24 cellular contexts compared by ENCODE assay signal in the genomic region with DNA sequence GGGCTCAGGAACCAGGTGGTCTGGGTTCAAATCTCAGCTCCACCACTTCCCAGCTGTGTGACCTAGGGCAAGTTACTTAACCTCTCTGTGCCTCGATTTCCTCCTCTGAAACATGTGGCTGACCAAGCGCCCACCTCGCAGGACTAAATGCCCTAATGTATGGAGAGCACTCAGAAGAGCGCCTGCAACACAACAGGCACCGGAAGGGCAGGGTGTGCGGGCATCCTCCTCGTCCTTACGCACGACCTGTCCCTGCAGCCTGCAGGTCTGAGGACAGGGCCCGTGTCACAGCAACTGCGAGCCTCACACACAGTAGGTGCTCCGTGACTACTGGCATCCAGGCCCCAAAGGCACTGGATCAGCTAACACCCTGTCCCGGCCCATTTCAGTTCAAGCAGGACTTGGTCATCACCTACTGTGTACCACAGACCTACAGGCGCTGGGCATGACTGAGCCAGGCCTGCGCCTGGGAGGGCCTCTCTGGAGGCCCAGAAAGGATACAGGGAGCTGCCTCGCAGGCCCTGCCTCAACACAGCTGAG.
DNase-seq lines count a peak whose midpoint lies in the region; ATAC-seq, FAIRE-seq and TF ChIP-seq lines count a peak whose summit lies in the region.
"Had no signal": no experiment of that assay in that cellular context is flagged by ENCODE, and none has a peak within 500 bp of the region (broad histone marks: within the 10 kb centered on the region; RNA-seq: fewer than 3 reads in every experiment).

No MANE protein-coding gene starts in this region.

- in situ Hi-C loops in G401 (cut with HindIII; ENCODE audit: low sequenced_read_pairs) = no loop called here

- H3K27ac Mint-ChIP-seq in activated naive CD8-positive, alpha-beta T cell treated with anti-CD3 and anti-CD28 coated beads for 36 hours = peak overlapping the region; percentile 46
- H3K27ac Mint-ChIP-seq in activated naive CD8-positive, alpha-beta T cell treated with anti-CD3 and anti-CD28 coated beads, Interleukin-2, amount 50 U/mL, for 24 hours = no peak overlapping the region
- peak overlapping the region; percentile 89 for H3K27ac Mint-ChIP-seq in stimulated activated naive B cell treated with anti-CD40 and anti-IgM and Interleukin-4, amounts not matched to agents 10 μg/mL and 1 μg/mL and 100 μg/mL, for 72 hours

- H3K4me1 ChIP-seq in RWPE2 (ENCODE audit: insufficient read depth, poor library complexity, severe bottlenecking) = peaks cover 6% of the 10 kb centered on the region
- H3K4me1 ChIP-seq in foreskin keratinocyte = peaks cover 5% of the 10 kb centered on the region

- DNase-seq in activated naive CD8-positive, alpha-beta T cell treated with anti-CD3 and anti-CD28 coated beads for 36 hours = no peak
- no peak for DNase-seq in activated naive CD8-positive, alpha-beta T cell treated with anti-CD3 and anti-CD28 coated beads, Interleukin-2, amount 50 U/mL, for 24 hours
- no peak for DNase-seq in RWPE2 (ENCODE audit: low spot score)
- no peak for DNase-seq in foreskin keratinocyte
- no peak for DNase-seq in stimulated activated naive B cell treated with anti-CD40 and anti-IgM and Interleukin-4, amounts not matched to agents 10 μg/mL and 1 μg/mL and 100 μg/mL, for 72 hours
- DNase-seq in kidney tubule cell (ENCODE audit: low spot score) = no peak
- DNase-seq in G401 (ENCODE audit: low spot score) = no peak
- no peak for DNase-seq in D721Med (ENCODE audit: insufficient read length, low spot score)
- DNase-seq: activated CD4-positive, alpha-beta T cell treated with anti-CD3 and anti-CD28 coated beads, Interleukin-2, amount 50 U/mL, for 48 hours; activated gamma-delta T cell; adrenal gland; Calu3; gastrocnemius medialis; NCI-H2081; NCI-H774; T-helper 9 cell had no signal

- no peak overlapping the region for H3K4me3 Mint-ChIP-seq in activated naive CD8-positive, alpha-beta T cell treated with anti-CD3 and anti-CD28 coated beads for 36 hours
- H3K4me3 Mint-ChIP-seq in activated naive CD8-positive, alpha-beta T cell treated with anti-CD3 and anti-CD28 coated beads, Interleukin-2, amount 50 U/mL, for 24 hours = no peak overlapping the region
- H3K4me3 Mint-ChIP-seq in stimulated activated naive B cell treated with anti-CD40 and anti-IgM and Interleukin-4, amounts not matched to agents 10 μg/mL and 1 μg/mL and 100 μg/mL, for 72 hours = no peak overlapping the region

- no peak overlapping the region for H3K4me3 ChIP-seq in RWPE2 (ENCODE audit: severe bottlenecking)
- H3K4me3 ChIP-seq: adrenal gland, BLaER1, coronary artery, gastrocnemius medialis had no signal

- H3K27me3 Mint-ChIP-seq in activated naive CD8-positive, alpha-beta T cell treated with anti-CD3 and anti-CD28 coated beads for 36 hours = no peaks in the 10 kb centered on the region
- H3K27me3 Mint-ChIP-seq in activated naive CD8-positive, alpha-beta T cell treated with anti-CD3 and anti-CD28 coated beads, Interleukin-2, amount 50 U/mL, for 24 hours = no peaks in the 10 kb centered on the region
- H3K27me3 Mint-ChIP-seq in stimulated activated naive B cell treated with anti-CD40 and anti-IgM and Interleukin-4, amounts not matched to agents 10 μg/mL and 1 μg/mL and 100 μg/mL, for 72 hours = no peaks in the 10 kb centered on the region
- H3K27me3 Mint-ChIP-seq: IgD-negative memory B cell had no signal

- no peak for FAIRE-seq in D721Med (lab: Jason Lieb, UNC)
- FAIRE-seq: bronchial epithelial cell, GM12892, islet of Langerhans, urothelium cell line had no signal

- H3K36me3 Mint-ChIP-seq in activated naive CD8-positive, alpha-beta T cell treated with anti-CD3 and anti-CD28 coated beads for 36 hours = peaks cover 14% of the 10 kb centered on the region
- H3K36me3 Mint-ChIP-seq in activated naive CD8-positive, alpha-beta T cell treated with anti-CD3 and anti-CD28 coated beads, Interleukin-2, amount 50 U/mL, for 24 hours (ENCODE audit: low read depth) = peaks cover 9% of the 10 kb centered on the region
- H3K36me3 Mint-ChIP-seq in stimulated activated naive B cell treated with anti-CD40 and anti-IgM and Interleukin-4, amounts not matched to agents 10 μg/mL and 1 μg/mL and 100 μg/mL, for 72 hours = peaks cover 25 to 38% of the 10 kb centered on the region in 2 donors

- no peaks in the 10 kb centered on the region for H3K9me3 ChIP-seq in RWPE2 (ENCODE audit: severe bottlenecking)
- H3K9me3 ChIP-seq: adrenal gland, BLaER1, gastrocnemius medialis had no signal

- H3K27me3 ChIP-seq in RWPE2 (ENCODE audit: insufficient read depth, poor library complexity, severe bottlenecking) = no peaks in the 10 kb centered on the region
- no peaks in the 10 kb centered on the region for H3K27me3 ChIP-seq in foreskin keratinocyte
- H3K27me3 ChIP-seq: adrenal gland, BLaER1, gastrocnemius medialis had no signal

- ATAC-seq in activated naive CD8-positive, alpha-beta T cell treated with anti-CD3 and anti-CD28 coated beads, Interleukin-2, amount 50 U/mL, for 24 hours = no peak
- ATAC-seq in RWPE2 (ENCODE audit: low read depth) = 0 out of 3 replicates have a peak, but pooled peaks have one; percentile 17
- ATAC-seq in foreskin keratinocyte = peak; percentile 3
- ATAC-seq in stimulated activated naive B cell treated with anti-CD40 and anti-IgM and Interleukin-4, amounts not matched to agents 10 μg/mL and 1 μg/mL and 100 μg/mL, for 72 hours (replicated peaks) = no peak
- ATAC-seq: esophagus mucosa, gastrocnemius medialis had no signal

- H3K36me3 ChIP-seq in RWPE2 (ENCODE audit: low read depth) = peaks cover 22% of the 10 kb centered on the region
- H3K36me3 ChIP-seq: gastrocnemius medialis had no signal

- TF ChIP-seq CTCF in RWPE2 (IDR thresholded peaks at IDR 0.05; ENCODE audit: poor library complexity, severe bottlenecking) (no peak), foreskin keratinocyte (conservative IDR thresholded peaks at IDR 0.05) (no peak), D721Med (IDR thresholded peaks at IDR 0.05; ENCODE audit: insufficient read depth, missing control alignments) (no peak)

- H3K4me1 Mint-ChIP-seq in activated naive CD8-positive, alpha-beta T cell treated with anti-CD3 and anti-CD28 coated beads for 36 hours = no peaks in the 10 kb centered on the region
- H3K4me1 Mint-ChIP-seq in activated naive CD8-positive, alpha-beta T cell treated with anti-CD3 and anti-CD28 coated beads, Interleukin-2, amount 50 U/mL, for 24 hours = peaks cover 1% of the 10 kb centered on the region
- H3K4me1 Mint-ChIP-seq in stimulated activated naive B cell treated with anti-CD40 and anti-IgM and Interleukin-4, amounts not matched to agents 10 μg/mL and 1 μg/mL and 100 μg/mL, for 72 hours = peaks cover 7 to 22% of the 10 kb centered on the region in 2 donors

- H3K9me3 Mint-ChIP-seq in activated naive CD8-positive, alpha-beta T cell treated with anti-CD3 and anti-CD28 coated beads for 36 hours = no peaks in the 10 kb centered on the region
- H3K9me3 Mint-ChIP-seq in activated naive CD8-positive, alpha-beta T cell treated with anti-CD3 and anti-CD28 coated beads, Interleukin-2, amount 50 U/mL, for 24 hours = no peaks in the 10 kb centered on the region
- no peaks in the 10 kb centered on the region for H3K9me3 Mint-ChIP-seq in stimulated activated naive B cell treated with anti-CD40 and anti-IgM and Interleukin-4, amounts not matched to agents 10 μg/mL and 1 μg/mL and 100 μg/mL, for 72 hours
- H3K9me3 Mint-ChIP-seq: IgD-negative memory B cell had no signal

- no peak overlapping the region for H3K27ac ChIP-seq in RWPE2 (ENCODE audit: poor library complexity, severe bottlenecking)
- H3K27ac ChIP-seq in foreskin keratinocyte = no peak overlapping the region
- H3K27ac ChIP-seq: BLaER1 had no signal

Comparison
In these comparisons a context has a peak if more than half of its experiments do, and no peak if none do; other contexts are left out.
1. ATAC-seq: peak in RWPE2 (single experiment) and foreskin keratinocyte (single experiment); none in activated naive CD8-positive, alpha-beta T cell treated with anti-CD3 and anti-CD28 coated beads, Interleukin-2, amount 50 U/mL, for 24 hours (single experiment) and stimulated activated naive B cell treated with anti-CD40 and anti-IgM and Interleukin-4, amounts not matched to agents 10 μg/mL and 1 μg/mL and 100 μg/mL, for 72 hours (0 of 2).